ENCODE assay signal across 34 cellular contexts in the genomic region with DNA sequence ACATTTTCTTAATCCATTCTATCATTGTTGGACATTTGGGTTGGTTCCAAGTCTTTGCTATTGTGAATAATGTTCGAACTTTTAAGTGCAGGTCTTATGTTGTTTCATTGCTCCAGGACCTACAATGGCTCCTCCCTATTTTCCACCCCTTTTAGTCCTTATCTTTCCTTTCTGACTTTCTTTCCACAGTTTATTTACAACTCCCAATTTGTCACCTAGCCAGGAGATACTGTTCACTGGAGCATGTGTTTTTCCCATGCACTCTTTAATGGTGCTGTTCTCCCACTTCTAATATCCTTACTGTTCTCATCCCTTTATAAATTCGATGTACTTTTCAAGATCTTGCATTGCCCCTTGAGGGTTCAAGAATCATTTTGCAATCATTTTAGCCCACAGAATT.
"Had no signal": no experiment of that assay in that cellular context is flagged by ENCODE, and none has a peak within 500 bp of the region (broad histone marks: within the 10 kb centered on the region; RNA-seq: fewer than 3 reads in every experiment).

No MANE protein-coding gene starts in this region.

- H3K4me2 ChIP-seq: KMS-11 had no signal

- DNase-seq: Karpas-422, Kasumi-1, MG63, MM.1S, MV-4-11, NCI-H1048, NCI-H1092, NCI-H1092 treated with DMSO at 0.1 percent for 48 hours, NCI-H1105, NCI-H1105 treated with DMSO at 0.1 percent for 48 hours, NCI-H1417, NCI-H1417 treated with DMSO at 0.1 percent for 48 hours, NCI-H1436, NCI-H1436 treated with DMSO at 0.1 percent for 48 hours, NCI-H146, NCI-H1694, NCI-H1694 treated with DMSO at 0.1 percent for 48 hours, NCI-H187, NCI-H187 treated with DMSO at 0.1 percent for 48 hours, NCI-H1930, NCI-H2029, NCI-H2029 treated with DMSO at 0.1 percent for 48 hours, NCI-H2081, NCI-H2081 treated with DMSO at 0.1 percent for 48 hours, NCI-H2107, NCI-H2171, NCI-H2171 treated with DMSO at 0.1 percent for 48 hours, NCI-H2227 treated with DMSO at 0.1 percent for 48 hours, NCI-H226, NCI-H345, NCI-H446, NCI-H446 treated with DMSO at 0.1 percent for 48 hours, NCI-H510A had no signal

- H3K27ac ChIP-seq: KMS-11 had no signal

- H3K4me3 ChIP-seq: MG63 had no signal

- H3K9me3 ChIP-seq: MG63 had no signal

- H3K36me3 ChIP-seq: MG63 had no signal
